ENCODE assay signal across 34 cellular contexts in the genomic region with DNA sequence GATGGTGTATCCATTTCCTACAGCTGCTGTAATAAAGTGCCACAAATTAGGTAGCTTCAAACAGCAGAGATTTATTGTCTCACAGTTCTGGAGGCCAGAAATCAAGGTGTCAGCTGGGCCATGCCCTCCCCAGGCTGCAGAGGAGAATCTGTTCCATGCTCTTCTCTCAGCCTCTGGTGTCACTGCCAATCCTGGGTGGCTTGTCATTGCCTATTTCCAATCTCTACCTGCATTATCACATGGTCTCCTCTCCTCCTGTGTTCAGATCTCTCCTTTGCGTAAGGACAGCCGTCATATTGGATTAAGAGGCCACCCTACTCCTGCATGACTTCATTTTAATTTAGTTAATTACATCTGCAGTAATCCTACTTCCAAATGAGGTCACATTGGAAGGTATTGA.
"Had no signal": no experiment of that assay in that cellular context is flagged by ENCODE, and none has a peak within 500 bp of the region (broad histone marks: within the 10 kb centered on the region; RNA-seq: fewer than 3 reads in every experiment).

No MANE protein-coding gene starts in this region.

- H3K27ac ChIP-seq: adrenal gland, body of pancreas, brain microvascular endothelial cell, breast epithelium had no signal

- H3K27ac Mint-ChIP-seq: activated B cell treated with CpG ODN at 0.5 μM for 24 hours; activated CD4-positive, alpha-beta memory T cell treated with anti-CD3 and anti-CD28 coated beads for 36 hours; activated CD4-positive, alpha-beta T cell treated with anti-CD3 and anti-CD28 coated beads, Interleukin-2, amount 10 ng/mL, durations not matched to agents 24 days and 14 days; activated CD8-positive, alpha-beta T cell treated with anti-CD3 and anti-CD28 coated beads for 36 hours; activated naive CD4-positive, alpha-beta T cell treated with anti-CD3 and anti-CD28 coated beads for 36 hours; activated naive CD4-positive, alpha-beta T cell treated with anti-CD3 and anti-CD28 coated beads, Interleukin-2, amount 50 U/mL, for 72 hours; activated naive CD8-positive, alpha-beta T cell treated with anti-CD3 and anti-CD28 coated beads for 36 hours; activated T-cell treated with anti-CD3 and anti-CD28 coated beads, Interleukin-2, amount 50 U/mL, for 72 hours; activated T-helper 1 cell treated with anti-CD3 and anti-CD28 coated beads, Interleukin-12 subunit alpha, Interleukin-12 subunit beta, Interleukin-2, Interleukin-4 antibody, amounts not matched to agents 30 ng/mL and 10 ng/mL and 1 ng/mL, durations not matched to agents 14 hours and 24 hours and 36 hours; activated T-helper 17 cell treated with anti-CD3 and anti-CD28 coated beads, Interleukin-2, amount 50 U/mL, for 72 hours; T-cell; T-helper 17 cell had no signal

- H3K9me3 ChIP-seq: adrenal gland, body of pancreas, breast epithelium had no signal

- H3K4me1 ChIP-seq: adrenal gland, breast epithelium had no signal

- H3K4me3 ChIP-seq: adrenal gland, body of pancreas, breast epithelium had no signal

- H3K27me3 ChIP-seq: adrenal gland, body of pancreas, brain microvascular endothelial cell had no signal

- H3K4me1 Mint-ChIP-seq: activated B cell treated with CpG ODN at 0.5 μM for 24 hours; activated CD4-positive, alpha-beta T cell treated with anti-CD3 and anti-CD28 coated beads, Interleukin-2, amount 10 ng/mL, durations not matched to agents 24 days and 14 days; activated naive CD8-positive, alpha-beta T cell treated with anti-CD3 and anti-CD28 coated beads for 36 hours; activated T-helper 17 cell treated with anti-CD3 and anti-CD28 coated beads, Interleukin-2, amount 50 U/mL, for 72 hours; central memory CD8-positive, alpha-beta T cell; T-cell; T-helper 17 cell had no signal

- H3K36me3 ChIP-seq: adrenal gland, brain microvascular endothelial cell, breast epithelium had no signal

- DNase-seq: activated B cell treated with CpG ODN at 0.5 μM for 24 hours; activated CD4-positive, alpha-beta memory T cell treated with anti-CD3 and anti-CD28 coated beads for 36 hours; activated CD4-positive, alpha-beta T cell treated with anti-CD3 and anti-CD28 coated beads for 4 hours; activated CD4-positive, alpha-beta T cell treated with anti-CD3 and anti-CD28 coated beads, Interleukin-2, amount 50 U/mL, for 1 hour; activated CD4-positive, alpha-beta T cell treated with anti-CD3 and anti-CD28 coated beads, Interleukin-2, amount 50 U/mL, for 4 hours; activated CD4-positive, CD25-positive, alpha-beta regulatory T cell treated with anti-CD3 and anti-CD28 coated beads, Interleukin-2, amount 50 U/mL, for 72 hours; activated CD8-positive, alpha-beta memory T cell treated with anti-CD3 and anti-CD28 coated beads, Interleukin-2, amount 50 U/mL, for 4 hours; activated CD8-positive, alpha-beta T cell treated with anti-CD3 and anti-CD28 coated beads for 36 hours; activated effector memory CD4-positive, alpha-beta T cell treated with anti-CD3 and anti-CD28 coated beads, Interleukin-2, amount 50 U/mL, for 16 hours; activated gamma-delta T cell treated with Interleukin-2 at 50 U/mL for 16 hours; activated naive CD4-positive, alpha-beta T cell; activated naive CD4-positive, alpha-beta T cell treated with anti-CD3 and anti-CD28 coated beads for 36 hours; activated naive CD4-positive, alpha-beta T cell treated with anti-CD3 and anti-CD28 coated beads, Interleukin-2, amount 50 U/mL, for 16 hours; activated naive CD8-positive, alpha-beta T cell treated with anti-CD3 and anti-CD28 coated beads for 36 hours; activated T-cell treated with anti-CD3 and anti-CD28 coated beads for 4 hours; activated T-cell treated with anti-CD3 and anti-CD28 coated beads, Interleukin-2, amount 50 U/mL, for 1 hour; activated T-cell treated with anti-CD3 and anti-CD28 coated beads, Interleukin-2, amount 50 U/mL, for 4 hours; activated T-cell treated with anti-CD3 and anti-CD28 coated beads, Interleukin-2, amount 50 U/mL, for 72 hours; adrenal gland; amniotic stem cell; aorta; body of pancreas; brain microvascular endothelial cell; caudate nucleus; cerebellar nuclear complex; T-cell; T-helper 17 cell; T1000 had no signal

- H3K4me3 Mint-ChIP-seq: activated B cell treated with CpG ODN at 0.5 μM for 24 hours; activated CD4-positive, alpha-beta memory T cell treated with anti-CD3 and anti-CD28 coated beads for 36 hours; activated CD4-positive, alpha-beta T cell treated with anti-CD3 and anti-CD28 coated beads, Interleukin-2, amount 10 ng/mL, durations not matched to agents 24 days and 14 days; activated CD8-positive, alpha-beta T cell treated with anti-CD3 and anti-CD28 coated beads for 36 hours; activated naive CD4-positive, alpha-beta T cell treated with anti-CD3 and anti-CD28 coated beads for 36 hours; activated naive CD8-positive, alpha-beta T cell treated with anti-CD3 and anti-CD28 coated beads for 36 hours; activated T-cell treated with anti-CD3 and anti-CD28 coated beads, Interleukin-2, amount 50 U/mL, for 4 hours; activated T-cell treated with anti-CD3 and anti-CD28 coated beads, Interleukin-2, amount 50 U/mL, for 72 hours; activated T-helper 1 cell treated with anti-CD3 and anti-CD28 coated beads, Interleukin-12 subunit alpha, Interleukin-12 subunit beta, Interleukin-2, Interleukin-4 antibody, amounts not matched to agents 30 ng/mL and 10 ng/mL and 1 ng/mL, durations not matched to agents 14 hours and 24 hours and 36 hours; activated T-helper 17 cell treated with anti-CD3 and anti-CD28 coated beads, Interleukin-2, amount 50 U/mL, for 72 hours; central memory CD8-positive, alpha-beta T cell; T-cell; T-helper 17 cell had no signal

- H3K36me3 Mint-ChIP-seq: activated CD4-positive, alpha-beta memory T cell treated with anti-CD3 and anti-CD28 coated beads for 36 hours; activated naive CD4-positive, alpha-beta T cell treated with anti-CD3 and anti-CD28 coated beads, Interleukin-2, amount 50 U/mL, for 72 hours; activated naive CD8-positive, alpha-beta T cell treated with anti-CD3 and anti-CD28 coated beads for 36 hours; T-cell had no signal

- H3K9me3 Mint-ChIP-seq: activated B cell treated with CpG ODN at 0.5 μM for 24 hours; activated CD4-positive, alpha-beta memory T cell treated with anti-CD3 and anti-CD28 coated beads for 36 hours; activated CD4-positive, alpha-beta T cell treated with anti-CD3 and anti-CD28 coated beads, Interleukin-2, amount 10 ng/mL, durations not matched to agents 24 days and 14 days; activated CD8-positive, alpha-beta T cell treated with anti-CD3 and anti-CD28 coated beads for 36 hours; activated naive CD4-positive, alpha-beta T cell treated with anti-CD3 and anti-CD28 coated beads for 36 hours; activated naive CD4-positive, alpha-beta T cell treated with anti-CD3 and anti-CD28 coated beads, Interleukin-2, amount 50 U/mL, for 72 hours; activated naive CD8-positive, alpha-beta T cell treated with anti-CD3 and anti-CD28 coated beads for 36 hours; activated T-cell treated with anti-CD3 and anti-CD28 coated beads, Interleukin-2, amount 50 U/mL, for 4 hours; activated T-cell treated with anti-CD3 and anti-CD28 coated beads, Interleukin-2, amount 50 U/mL, for 72 hours; activated T-helper 1 cell treated with anti-CD3 and anti-CD28 coated beads, Interleukin-12 subunit alpha, Interleukin-12 subunit beta, Interleukin-2, Interleukin-4 antibody, amounts not matched to agents 30 ng/mL and 10 ng/mL and 1 ng/mL, durations not matched to agents 14 hours and 24 hours and 36 hours; activated T-helper 17 cell treated with anti-CD3 and anti-CD28 coated beads, Interleukin-2, amount 50 U/mL, for 72 hours; central memory CD8-positive, alpha-beta T cell; T-cell had no signal
